ENCODE assay signal across 8 cellular contexts in the genomic region with DNA sequence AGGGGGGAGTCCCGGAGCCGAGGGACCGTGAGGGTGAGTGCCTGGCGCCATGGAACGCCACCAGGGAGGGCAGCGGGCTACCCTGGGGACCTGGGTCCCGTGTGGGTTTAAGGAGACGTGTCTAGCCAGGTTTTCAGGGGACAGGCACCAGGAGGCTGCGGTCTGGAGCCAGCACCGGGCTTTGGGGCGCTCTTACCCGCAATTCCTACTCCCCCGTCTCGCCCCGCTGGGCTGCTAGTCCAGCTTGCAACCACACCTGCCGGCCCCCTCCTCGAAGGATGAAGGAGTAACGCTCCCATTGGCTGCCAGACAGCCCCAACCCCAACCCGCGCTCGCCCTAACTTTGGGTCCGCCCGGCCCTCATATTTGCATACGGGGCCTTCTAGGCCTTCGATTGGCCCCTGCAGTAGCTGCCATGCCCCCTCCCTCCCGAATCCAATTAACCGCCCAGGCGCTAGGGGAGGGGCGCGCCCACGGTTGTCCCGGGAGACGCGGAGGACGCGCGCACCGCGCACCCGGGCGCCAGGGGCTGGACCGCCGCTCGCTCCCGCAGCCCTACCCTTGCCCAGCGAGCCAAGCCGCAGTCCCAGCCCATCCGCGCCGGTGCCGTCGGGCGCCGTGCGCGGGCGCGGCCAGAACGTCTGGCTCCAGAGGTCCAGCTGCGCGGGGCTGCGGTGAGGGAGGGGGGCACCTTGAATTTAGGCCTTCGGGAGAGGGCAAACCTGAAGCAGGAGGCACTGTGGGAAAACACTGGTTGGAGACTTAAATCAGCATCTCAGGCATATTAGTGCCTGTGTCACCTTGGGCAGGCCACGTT. TPM values are rescaled to one million over a fixed set of nuclear protein-coding genes. Genes with fewer than 3 reads are reported as not detected.
A peak's percentile ranks its signal among the peaks of the same experiment; 100 is the strongest.
DNase-seq lines count a peak whose midpoint lies in the region; ATAC-seq lines count a peak whose summit lies in the region.

A gene (minus strand): TSS at position 456 of the 817 bp plus-strand sequence. CDS start 157 bp downstream, at position 299.

- 2% methylated on average over 62 of the region's 64 CpGs for WGBS in mesenchymal stem cell

- no peak within 1 kb of the TSS for H3K18ac ChIP-seq in mesenchymal stem cell (ENCODE audit: low read depth in 1 of 2, low read length in 2 of 2)

- H3K4me2 ChIP-seq in mesenchymal stem cell (ENCODE audit: low read length, poor library complexity, severe bottlenecking): peak within 1 kb of the TSS; percentile 88

- no peak within 1 kb of the TSS for H2BK5ac ChIP-seq in mesenchymal stem cell (ENCODE audit: low read depth, low read length, poor library complexity, severe bottlenecking)

- no peak within 1 kb of the TSS for H4K91ac ChIP-seq in mesenchymal stem cell (ENCODE audit: low read length)

- DNase-seq in NCI-H774 (lab: John Stamatoyannopoulos, UW): peak; percentile 99
- DNase-seq in activated CD8-positive, alpha-beta memory T cell treated with anti-CD3 and anti-CD28 coated beads for 4 hours (ENCODE audit: low read depth in 2 of 2): peak; percentile 46 to 47
- peak; percentile 88 for DNase-seq in mesenchymal stem cell
- peak; percentile 38 for DNase-seq in stimulated activated CD8-positive, alpha-beta memory T cell treated with anti-CD3 and anti-CD28 coated beads, Interleukin-12 subunit alpha, Interleukin-12 subunit beta, amount 100 ng/mL, for 24 hours (ENCODE audit: extremely low read depth)

- no peaks in the 10 kb centered on the region for H3K4me1 ChIP-seq in endocrine pancreas (ENCODE audit: control insufficient read depth, insufficient read depth, low read length)
- peaks cover 9% of the 10 kb centered on the region for H3K4me1 ChIP-seq in mesenchymal stem cell (ENCODE audit: control insufficient read depth, insufficient read depth, low read depth, low read length)

- H3K27me3 ChIP-seq in endocrine pancreas (ENCODE audit: control insufficient read depth, insufficient read depth, low read length) (no peaks in the 10 kb centered on the region), mesenchymal stem cell (ENCODE audit: control insufficient read depth in 1 of 2, insufficient read depth in 1 of 2, low read length in 2 of 2) (peaks cover 51 to 54% of the 10 kb centered on the region in 2 experiments)

- H3K4ac ChIP-seq in mesenchymal stem cell (ENCODE audit: low read depth in 1 of 2, low read length in 2 of 2): no peak within 1 kb of the TSS

- no peak within 1 kb of the TSS for H2AK5ac ChIP-seq in mesenchymal stem cell (ENCODE audit: low read length, severe bottlenecking)

- H2BK15ac ChIP-seq in mesenchymal stem cell (ENCODE audit: low read depth, poor library complexity, severe bottlenecking): peak within 1 kb of the TSS; percentile 84

- peak within 1 kb of the TSS; percentile 73 for H2AFZ ChIP-seq in mesenchymal stem cell (ENCODE audit: low read depth, low read length)

- H3K27ac ChIP-seq in mesenchymal stem cell (ENCODE audit: low read length, poor library complexity, severe bottlenecking): no peak within 1 kb of the TSS

- peak within 1 kb of the TSS; percentile 56 for H3K9ac ChIP-seq in endocrine pancreas (ENCODE audit: control insufficient read depth, insufficient read depth, low read length)
- peak within 1 kb of the TSS; percentile 38 for H3K9ac ChIP-seq in mesenchymal stem cell (ENCODE audit: low read length)

- peak; percentile 88 for ATAC-seq in GM18498 (IDR thresholded peaks at IDR 0.05; ENCODE audit: unreplicated experiment)
- ATAC-seq in HG03457 (IDR thresholded peaks at IDR 0.05; ENCODE audit: unreplicated experiment): peak; percentile 76
- ATAC-seq in HG03571 (IDR thresholded peaks at IDR 0.05; ENCODE audit: unreplicated experiment): no peak

- no peak within 1 kb of the TSS for H2BK120ac ChIP-seq in mesenchymal stem cell (ENCODE audit: low read depth, low read length)

- peak within 1 kb of the TSS in 1 of 2 experiments; percentile 5 for H3K14ac ChIP-seq in mesenchymal stem cell (ENCODE audit: low read length in 2 of 2)

- no peak within 1 kb of the TSS for H4K8ac ChIP-seq in mesenchymal stem cell (ENCODE audit: low read length)

- H3K9me3 ChIP-seq in endocrine pancreas (ENCODE audit: control insufficient read depth, low read length) (no peaks in the 10 kb centered on the region), mesenchymal stem cell (ENCODE audit: control insufficient read depth, low read length) (no peaks in the 10 kb centered on the region)

- H3K23ac ChIP-seq in mesenchymal stem cell (ENCODE audit: low read length in 2 of 2): no peak within 1 kb of the TSS

- H3K36me3 ChIP-seq in endocrine pancreas (ENCODE audit: control insufficient read depth, insufficient read depth, low read length) (no peaks in the 10 kb centered on the region), mesenchymal stem cell (ENCODE audit: control insufficient read depth in 1 of 2, insufficient read depth in 2 of 2, low read depth in 1 of 2, low read length in 2 of 2) (no peaks in the 10 kb centered on the region)

- no peaks in the 10 kb centered on the region for H3K79me1 ChIP-seq in mesenchymal stem cell (replicated peaks; ENCODE audit: low read length, poor library complexity, severe bottlenecking)

- H3K4me3 ChIP-seq in endocrine pancreas (ENCODE audit: control insufficient read depth, insufficient read depth, low read length) (peak within 1 kb of the TSS; percentile 52), mesenchymal stem cell (ENCODE audit: insufficient read depth in 1 of 2, low read depth in 1 of 2, low read length in 2 of 2) (peak within 1 kb of the TSS; percentile 55 to 72)

- no peak within 1 kb of the TSS for H2BK12ac ChIP-seq in mesenchymal stem cell (ENCODE audit: low read length in 2 of 2)

RNA-seq across cellular contexts. Expression of the gene that starts here (rescaled TPM):
- polyA plus RNA-seq in mesenchymal stem cell (2013, experiment 1 of 2): 1.9 TPM
- 1.7 TPM for polyA plus RNA-seq in mesenchymal stem cell (2013, experiment 2 of 2)

Comparison
In these comparisons a context has a peak if more than half of its experiments do, and no peak if none do; other contexts are left out.
1. DNase-seq: peak in every context shown above with its lines; median percentile 99 in NCI-H774; 88 in mesenchymal stem cell; 46 in activated CD8-positive, alpha-beta memory T cell treated with anti-CD3 and anti-CD28 coated beads for 4 hours; 38 in stimulated activated CD8-positive, alpha-beta memory T cell treated with anti-CD3 and anti-CD28 coated beads, Interleukin-12 subunit alpha, Interleukin-12 subunit beta, amount 100 ng/mL, for 24 hours.